ENCODE assay signal across 8 cellular contexts in genomic region chr2:85537600-85538506, GRCh38. TPM values are rescaled to one million over a fixed set of nuclear protein-coding genes. Genes with fewer than 3 reads are reported as not detected.
A peak's percentile ranks its signal among the peaks of the same experiment; 100 is the strongest.
DNase-seq lines count a peak whose midpoint lies in the region; ATAC-seq and TF ChIP-seq lines count a peak whose summit lies in the region.

No MANE protein-coding gene starts in this region.

- in situ Hi-C loops in astrocyte of the spinal cord (cut with HindIII; ENCODE audit: low sequenced_read_pairs) = loop anchor here (25.0 kb wide), 1 partner anchor 126 kb away; the partner anchor contains the start of genes CAPG and SH2D6

- H3K27me3 ChIP-seq in SJCRH30 = no peaks in the 10 kb centered on the region
- H3K27me3 ChIP-seq in iPS DF 6.9 (ENCODE audit: control insufficient read depth, insufficient read depth, low read length) = no peaks in the 10 kb centered on the region
- no peaks in the 10 kb centered on the region for H3K27me3 ChIP-seq in rectal smooth muscle tissue (ENCODE audit: control insufficient read depth, insufficient read depth, low read length)

- no peak for TF ChIP-seq CTCF in astrocyte of the spinal cord (IDR thresholded peaks at IDR 0.05; ENCODE audit: low read depth, low read length)

- peaks cover 0 to 2% (median 0%) of the 10 kb centered on the region in 3 donors for H3K9me3 Mint-ChIP-seq in IgD-negative memory B cell

- peak overlapping the region; percentile 93 to 98 (median 95) for H3K27ac Mint-ChIP-seq in IgD-negative memory B cell

- peaks cover 21 to 33% (median 23%) of the 10 kb centered on the region in 3 donors for H3K4me1 Mint-ChIP-seq in IgD-negative memory B cell

- H3K4me1 ChIP-seq in SJCRH30 (peaks cover 21% of the 10 kb centered on the region), iPS DF 6.9 (ENCODE audit: control insufficient read depth, insufficient read depth, low read length) (no peaks in the 10 kb centered on the region), rectal smooth muscle tissue (ENCODE audit: control insufficient read depth, insufficient read depth, low read length) (peaks cover 30% of the 10 kb centered on the region)

- no peaks in the 10 kb centered on the region for H3K27me3 Mint-ChIP-seq in IgD-negative memory B cell

- peak overlapping the region; percentile 94 to 98 (median 96) for H3K4me3 Mint-ChIP-seq in IgD-negative memory B cell

- ATAC-seq in GM19035 (IDR thresholded peaks at IDR 0.05; ENCODE audit: unreplicated experiment) (no peak), GM18511 (IDR thresholded peaks at IDR 0.05; ENCODE audit: unreplicated experiment) (no peak)

- H3K4me3 ChIP-seq in SJCRH30 (peak overlapping the region; percentile 97), astrocyte of the spinal cord (ENCODE audit: low read depth, low read length) (peak overlapping the region; percentile 64), iPS DF 6.9 (ENCODE audit: low read length) (peak overlapping the region; percentile 96), rectal smooth muscle tissue (ENCODE audit: low read length) (peak overlapping the region; percentile 100)

- peaks cover 34% of the 10 kb centered on the region for H3K36me3 ChIP-seq in SJCRH30
- H3K36me3 ChIP-seq in iPS DF 6.9 (ENCODE audit: control insufficient read depth, insufficient read depth, low read length) = peaks cover 15% of the 10 kb centered on the region
- H3K36me3 ChIP-seq in rectal smooth muscle tissue (ENCODE audit: control insufficient read depth, insufficient read depth, low read length) = peaks cover 15% of the 10 kb centered on the region

- no CpG with 5 or more reads among the region's 35 CpGs for WGBS in iPS DF 6.9 (ENCODE audit: insufficient coverage, insufficient read length)

- H3K9me3 ChIP-seq in SJCRH30 (replicated peaks) (no peaks in the 10 kb centered on the region), iPS DF 6.9 (ENCODE audit: control insufficient read depth, insufficient read depth, low read length) (no peaks in the 10 kb centered on the region)

- H3K36me3 Mint-ChIP-seq in IgD-negative memory B cell = peaks cover 3% of the 10 kb centered on the region

- H3K27ac ChIP-seq in SJCRH30 = peak overlapping the region; percentile 98
- no peak overlapping the region for H3K27ac ChIP-seq in iPS DF 6.9 (ENCODE audit: low read length)
- peak overlapping the region; percentile 100 for H3K27ac ChIP-seq in rectal smooth muscle tissue (ENCODE audit: low read depth, low read length)

- peak overlapping the region; percentile 97 for H3K9ac ChIP-seq in rectal smooth muscle tissue (ENCODE audit: low read length)

- peak; percentile 73 for DNase-seq in DMS79 (lab: John Stamatoyannopoulos, UW)
- DNase-seq in SJCRH30 = peak; percentile 75 to 80
- no peak for DNase-seq in astrocyte of the spinal cord (ENCODE audit: low read depth, low spot score)
- no peak for DNase-seq in iPS DF 6.9 (ENCODE audit: low read depth, low spot score)

RNA-seq across cellular contexts. Expression of gene MAT2A, which starts 1.1 kb away (rescaled TPM):
- polyA plus RNA-seq in IgD-negative memory B cell = 72.2 TPM
- 218 and 291 TPM in 2 replicates for total RNA-seq in SJCRH30 (2014; rRNA removed; shearing (Covaris generic))

RNA-seq across cellular contexts. Expression of gene GGCX, which starts 23.4 kb away (rescaled TPM):
- 16.1 TPM for polyA plus RNA-seq in IgD-negative memory B cell
- total RNA-seq in SJCRH30 (2014; rRNA removed; shearing (Covaris generic)) = 37.0 and 38.9 TPM in 2 replicates

RNA-seq across cellular contexts. Expression of gene VAMP8, which starts 39.5 kb away (rescaled TPM):
- polyA plus RNA-seq in IgD-negative memory B cell = 240 TPM
- 51.3 and 54.7 TPM in 2 replicates for total RNA-seq in SJCRH30 (2014; rRNA removed; shearing (Covaris generic))

RNA-seq across cellular contexts. Expression of gene VAMP5, which starts 46.4 kb away (rescaled TPM):
- 43.0 TPM for polyA plus RNA-seq in IgD-negative memory B cell
- total RNA-seq in SJCRH30 (2014; rRNA removed; shearing (Covaris generic)) = not detected in 2 replicates

RNA-seq across cellular contexts. Expression of gene RNF181, which starts 57.7 kb away (rescaled TPM):
- polyA plus RNA-seq in IgD-negative memory B cell = 206 TPM
- total RNA-seq in SJCRH30 (2014; rRNA removed; shearing (Covaris generic)) = 91.1 and 111 TPM in 2 replicates

Comparison
In these comparisons a context has a peak if more than half of its experiments do, and no peak if none do; other contexts are left out.
1. DNase-seq: peak in DMS79 (single experiment) and SJCRH30 (2 of 2); none in astrocyte of the spinal cord (single experiment) and iPS DF 6.9 (single experiment).
2. Peak in every context shown above with its lines, with median percentiles within 50 percentile points of each other: H3K4me3 ChIP-seq.